ENCODE assay signal across 10 cellular contexts in the genomic region with DNA sequence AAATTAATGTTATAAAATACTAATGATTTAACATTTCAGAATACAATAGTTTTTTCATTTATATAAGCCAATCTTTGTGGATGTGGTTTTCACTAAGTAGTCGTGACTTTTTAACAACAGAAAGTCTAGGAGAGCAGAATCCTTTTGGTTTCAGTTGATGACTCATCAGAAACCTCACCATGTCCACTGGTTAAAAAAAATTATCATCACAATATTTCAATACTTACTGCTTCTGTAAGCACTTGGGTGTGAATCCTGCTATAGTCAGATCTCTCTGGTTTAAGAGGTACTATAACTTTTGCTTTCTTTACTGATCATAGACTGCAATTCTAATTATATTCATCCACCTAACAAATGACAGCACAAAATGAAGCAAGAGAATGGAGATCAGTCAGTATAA.
A peak's percentile ranks its signal among the peaks of the same experiment; 100 is the strongest.
DNase-seq lines count a peak whose midpoint lies in the region; ATAC-seq, FAIRE-seq and TF ChIP-seq lines count a peak whose summit lies in the region.
"Had no signal": no experiment of that assay in that cellular context is flagged by ENCODE, and none has a peak within 500 bp of the region (broad histone marks: within the 10 kb centered on the region; RNA-seq: fewer than 3 reads in every experiment).

No MANE protein-coding gene starts in this region.

- no peaks in the 10 kb centered on the region for H3K36me3 ChIP-seq in tibial nerve

- TF ChIP-seq CTCF in NB4 (IDR thresholded peaks at IDR 0.05; ENCODE audit: low read depth, low read length) (no peak), tibial nerve (IDR thresholded peaks at IDR 0.05) (no peak)

- no peak overlapping the region for H3K4me3 ChIP-seq in NB4 (ENCODE audit: low read depth, low read length)
- no peak overlapping the region for H3K4me3 ChIP-seq in tibial nerve

- 36 to 50% methylated on average over 1 of the region's 1 CpG for WGBS in tibial nerve, 2 donors

- TF ChIP-seq EP300 in tibial nerve (IDR thresholded peaks at IDR 0.05): no peak

- no peak for FAIRE-seq in GM12892 (lab: Jason Lieb, UNC)

- ATAC-seq in stimulated activated naive CD8-positive, alpha-beta T cell treated with anti-CD3 and anti-CD28 coated beads, Interleukin-15, amount 100 ng/mL, for 72 hours: peak; percentile 81
- ATAC-seq in stimulated activated naive CD8-positive, alpha-beta T cell treated with anti-CD3 and anti-CD28 coated beads, Interleukin-15, Interleukin-2, amounts not matched to agents 100 U/mL and 50 U/mL, for 24 hours: no peak
- peak; percentile 89 for ATAC-seq in HG02884 (IDR thresholded peaks at IDR 0.05; ENCODE audit: unreplicated experiment)

- no peak overlapping the region for H3K27ac ChIP-seq in tibial nerve
- H3K27ac ChIP-seq: C4-2B had no signal

- no peak for DNase-seq in stimulated activated naive CD8-positive, alpha-beta T cell treated with anti-CD3 and anti-CD28 coated beads, Interleukin-15, amount 100 ng/mL, for 72 hours
- DNase-seq in stimulated activated naive CD8-positive, alpha-beta T cell treated with anti-CD3 and anti-CD28 coated beads, Interleukin-15, Interleukin-2, amounts not matched to agents 100 U/mL and 50 U/mL, for 24 hours: no peak
- peak; percentile 31 for DNase-seq in NB4 (ENCODE audit: low read depth)
- DNase-seq in superior temporal gyrus (ENCODE audit: extremely low spot score): no peak
- no peak for DNase-seq in NCI-H2171 (lab: John Stamatoyannopoulos, UW)
- no peak for DNase-seq in GM12892 (ENCODE audit: insufficient read length)
- no peak for DNase-seq in tibial nerve (ENCODE audit: low spot score in 2 of 2)
- DNase-seq: activated B cell treated with CpG ODN at 0.5 μM for 24 hours had no signal

- no peak overlapping the region for H3K4me3 Mint-ChIP-seq in stimulated activated naive CD8-positive, alpha-beta T cell treated with anti-CD3 and anti-CD28 coated beads, Interleukin-15, amount 100 ng/mL, for 72 hours
- H3K4me3 Mint-ChIP-seq: activated B cell treated with CpG ODN at 0.5 μM for 24 hours had no signal

- TF ChIP-seq POLR2A in NB4 (IDR thresholded peaks at IDR 0.05; ENCODE audit: extremely low read depth, insufficient read length) (no peak), GM12892 (IDR thresholded peaks at IDR 0.05; ENCODE audit: low read depth, low read length) (no peak), tibial nerve (IDR thresholded peaks at IDR 0.05) (no peak)

- H3K9me3 Mint-ChIP-seq in stimulated activated naive CD8-positive, alpha-beta T cell treated with anti-CD3 and anti-CD28 coated beads, Interleukin-15, amount 100 ng/mL, for 72 hours: peaks cover 0 to 8% of the 10 kb centered on the region in 2 donors

- peaks cover 5% of the 10 kb centered on the region for H3K4me1 Mint-ChIP-seq in stimulated activated naive CD8-positive, alpha-beta T cell treated with anti-CD3 and anti-CD28 coated beads, Interleukin-15, amount 100 ng/mL, for 72 hours
- H3K4me1 Mint-ChIP-seq: activated B cell treated with CpG ODN at 0.5 μM for 24 hours had no signal

- peaks cover 0 to 6% (median 0%) of the 10 kb centered on the region in 4 donors for H3K9me3 ChIP-seq in tibial nerve

- no peak overlapping the region for H3K27ac Mint-ChIP-seq in stimulated activated naive CD8-positive, alpha-beta T cell treated with anti-CD3 and anti-CD28 coated beads, Interleukin-15, amount 100 ng/mL, for 72 hours
- H3K27ac Mint-ChIP-seq: activated B cell treated with CpG ODN at 0.5 μM for 24 hours had no signal

- no peaks in the 10 kb centered on the region for H3K4me1 ChIP-seq in tibial nerve

- no peaks in the 10 kb centered on the region for H3K27me3 ChIP-seq in tibial nerve

- H3K27me3 Mint-ChIP-seq in stimulated activated naive CD8-positive, alpha-beta T cell treated with anti-CD3 and anti-CD28 coated beads, Interleukin-15, amount 100 ng/mL, for 72 hours: peaks cover 9% of the 10 kb centered on the region
- H3K27me3 Mint-ChIP-seq: activated B cell treated with CpG ODN at 0.5 μM for 24 hours had no signal
